Comparison of ENCODE assay signal across 16 cellular contexts in the genomic region with DNA sequence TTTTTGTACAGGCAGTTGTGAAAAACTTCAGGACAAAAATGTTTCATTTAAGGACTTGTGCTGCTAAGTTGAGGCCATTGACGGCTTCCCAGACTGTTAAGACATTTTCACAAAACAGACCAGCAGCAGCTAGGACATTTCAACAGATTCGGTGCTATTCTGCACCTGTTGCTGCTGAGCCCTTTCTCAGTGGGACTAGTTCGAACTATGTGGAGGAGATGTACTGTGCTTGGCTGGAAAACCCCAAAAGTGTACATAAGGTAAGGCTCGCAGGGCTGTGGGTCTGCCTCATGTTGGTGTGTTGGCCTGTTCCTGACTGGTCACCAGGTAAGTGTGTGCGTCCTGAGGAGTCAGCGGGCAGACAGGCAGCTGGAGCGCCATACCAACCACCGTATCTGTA. TPM values are rescaled to one million over a fixed set of nuclear protein-coding genes. Genes with fewer than 3 reads are reported as not detected.
DNase-seq lines count a peak whose midpoint lies in the region; ATAC-seq and TF ChIP-seq lines count a peak whose summit lies in the region.
"Had no signal": no experiment of that assay in that cellular context is flagged by ENCODE, and none has a peak within 500 bp of the region (broad histone marks: within the 10 kb centered on the region; RNA-seq: fewer than 3 reads in every experiment).

No MANE protein-coding gene starts in this region.

- WGBS in endodermal cell (ENCODE audit: insufficient coverage in 1 of 2, insufficient read length in 1 of 2), 2 experiments, result 94 to 99% methylated on average over 8 of the region's 8 CpGs
- 81 to 87% methylated on average over 4 to 8 of the region's 8 CpGs for WGBS in esophagus squamous epithelium, 2 donors

- no peak overlapping the region for H3K4me3 ChIP-seq in endodermal cell (ENCODE audit: low read length)
- H3K4me3 ChIP-seq in esophagus squamous epithelium, result no peak overlapping the region
- H3K4me3 ChIP-seq: coronary artery had no signal

- H3K9me3 Mint-ChIP-seq in WTC11 (no peaks in the 10 kb centered on the region), endodermal cell (no peaks in the 10 kb centered on the region), type B pancreatic cell (no peaks in the 10 kb centered on the region)
- H3K9me3 Mint-ChIP-seq: nephron had no signal

- H3K4me1 ChIP-seq in endodermal cell (ENCODE audit: control insufficient read depth, insufficient read depth, low read length) (no peaks in the 10 kb centered on the region), esophagus squamous epithelium (peaks cover 6 to 57% (median 29%) of the 10 kb centered on the region in 3 donors)

- H3K27me3 Mint-ChIP-seq in WTC11 (ENCODE audit: low read depth) (no peaks in the 10 kb centered on the region), endodermal cell (ENCODE audit: insufficient read depth) (no peaks in the 10 kb centered on the region), type B pancreatic cell (no peaks in the 10 kb centered on the region)

- H3K36me3 Mint-ChIP-seq in WTC11, result peaks cover 14% of the 10 kb centered on the region
- peaks cover 18% of the 10 kb centered on the region for H3K36me3 Mint-ChIP-seq in endodermal cell (ENCODE audit: low read depth)
- H3K36me3 Mint-ChIP-seq in type B pancreatic cell, result peaks cover 8% of the 10 kb centered on the region

- no peak overlapping the region for H3K27ac ChIP-seq in endodermal cell (ENCODE audit: low read depth, low read length)
- H3K27ac ChIP-seq in esophagus squamous epithelium, result peak overlapping the region in 2 of 4 donors; percentile 9 to 51
- H3K27ac ChIP-seq: coronary artery had no signal

- TF ChIP-seq POLR2A in esophagus squamous epithelium (IDR thresholded peaks at IDR 0.05), result no peak

- H3K9me3 ChIP-seq in endodermal cell (ENCODE audit: control insufficient read depth, low read length) (no peaks in the 10 kb centered on the region), esophagus squamous epithelium (no peaks in the 10 kb centered on the region)

- CTCF ChIA-PET in WTC11 (lab: Charles Lee), result no interaction called here

- H3K36me3 ChIP-seq in endodermal cell (ENCODE audit: control insufficient read depth, insufficient read depth, low read length) (peaks cover 20% of the 10 kb centered on the region), esophagus squamous epithelium (peaks cover 0 to 49% (median 28%) of the 10 kb centered on the region in 3 donors)

- DNase-seq in left ventricle myocardium superior (no peak), Right ventricle myocardium superior (no peak), WTC11 (ENCODE audit: low spot score) (no peak), endodermal cell (no peak), type B pancreatic cell (ENCODE audit: extremely low spot score, unreplicated experiment) (no peak), DMS153 (lab: John Stamatoyannopoulos, UW) (no peak), NCI-H2081 (lab: John Stamatoyannopoulos, UW) (no peak), esophagus squamous epithelium (lab: John Stamatoyannopoulos, UW) (no peak)
- DNase-seq: activated CD4-positive, CD25-positive, alpha-beta regulatory T cell treated with anti-CD3 and anti-CD28 coated beads, Interleukin-2, amount 50 U/mL, for 72 hours; GF-D8; GOT3; NCI-H1436; NCI-H226; NK-92 treated with Interleukin-12 subunit alpha and Interleukin-12 subunit beta, amount 100 ng/mL, for 24 hours had no signal

- TF ChIP-seq CTCF in WTC11 (IDR thresholded peaks at IDR 0.05) (no peak), endodermal cell (conservative IDR thresholded peaks at IDR 0.05) (no peak), type B pancreatic cell (conservative IDR thresholded peaks at IDR 0.05) (no peak), esophagus squamous epithelium (IDR thresholded peaks at IDR 0.05) (no peak)

- H3K9ac ChIP-seq in endodermal cell (ENCODE audit: extremely low read depth, low read length, poor library complexity, severe bottlenecking), result no peak overlapping the region

- H3K4me1 Mint-ChIP-seq in WTC11 (no peaks in the 10 kb centered on the region; the same call in 1 of the 2 replicates), endodermal cell (peaks cover 4% of the 10 kb centered on the region), type B pancreatic cell (ENCODE audit: unreplicated experiment) (peaks cover 17% of the 10 kb centered on the region)

- ATAC-seq in left ventricle myocardium superior, result peak; percentile 9
- ATAC-seq in Right ventricle myocardium superior (ENCODE audit: poor library complexity), result no peak
- ATAC-seq in WTC11, result no peak

- POLR2A ChIA-PET in WTC11 (lab: Charles Lee), result interaction anchor here (0.6 to 0.7 kb wide), 2 partner anchors 33 to 171 kb away, joined by 3 read pairs; no protein-coding TSS in a partner anchor

- H3K4me3 Mint-ChIP-seq in WTC11 (no peak overlapping the region), endodermal cell (no peak overlapping the region), type B pancreatic cell (no peak overlapping the region)
- H3K4me3 Mint-ChIP-seq: nephron had no signal

- H3K27ac Mint-ChIP-seq in WTC11 (peak overlapping the region; percentile 6; the same call in 1 of the 2 replicates), endodermal cell (peak overlapping the region; percentile 30), type B pancreatic cell (peak overlapping the region; percentile 63)
- H3K27ac Mint-ChIP-seq: nephron had no signal

- intact Hi-C loops in left ventricle myocardium superior (cut with micrococcal nuclease) (no loop called here), Right ventricle myocardium superior (cut with DNase I) (no loop called here), esophagus squamous epithelium (cut with DNase I) (no loop called here)

- H3K27me3 ChIP-seq in endodermal cell (ENCODE audit: control insufficient read depth, insufficient read depth, low read length, poor library complexity, severe bottlenecking) (no peaks in the 10 kb centered on the region), esophagus squamous epithelium (no peaks in the 10 kb centered on the region)

TF ChIP-seq in WTC11, 78 proteins besides CTCF, POLR2A, EP300 and RAD21 (continues in another document):
- TF ChIP-seq ZNF138 (CRISPR knock-in tag; conservative IDR thresholded peaks at IDR 0.05), result no peak
- TF ChIP-seq OVOL2 (CRISPR knock-in tag; IDR thresholded peaks at IDR 0.05; ENCODE audit: borderline replicate concordance), result no peak
- TF ChIP-seq ATF1 (CRISPR knock-in tag; IDR thresholded peaks at IDR 0.05), result no peak
- no peak for TF ChIP-seq AR (CRISPR knock-in tag; IDR thresholded peaks at IDR 0.05)
- TF ChIP-seq, protein P1, sequence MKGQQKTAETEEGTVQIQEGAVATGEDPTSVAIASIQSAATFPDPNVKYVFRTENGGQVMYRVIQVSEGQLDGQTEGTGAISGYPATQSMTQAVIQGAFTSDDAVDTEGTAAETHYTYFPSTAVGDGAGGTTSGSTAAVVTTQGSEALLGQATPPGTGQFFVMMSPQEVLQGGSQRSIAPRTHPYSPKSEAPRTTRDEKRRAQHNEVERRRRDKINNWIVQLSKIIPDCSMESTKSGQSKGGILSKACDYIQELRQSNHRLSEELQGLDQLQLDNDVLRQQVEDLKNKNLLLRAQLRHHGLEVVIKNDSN (CRISPR knock-in tag; IDR thresholded peaks at IDR 0.05), result no peak
- TF ChIP-seq FOXK1 (CRISPR knock-in tag; IDR thresholded peaks at IDR 0.05), result no peak

RNA-seq across cellular contexts. Expression of gene OGDH, which starts 17.9 kb away (rescaled TPM):
- total RNA-seq in left ventricle myocardium superior, result 701 TPM
- total RNA-seq in Right ventricle myocardium superior, result 664 TPM
- 79.6 to 90.5 TPM (median 89.7 TPM) in 3 replicates for total RNA-seq in WTC11 (2021)
- 10 to 100 TPM; 82.5 to 96.0 TPM for total RNA-seq in endodermal cell
- 42.6 TPM for polyA plus RNA-seq in endodermal cell (2013, experiment 1 of 2)
- 42.7 TPM for polyA plus RNA-seq in endodermal cell (2013, experiment 2 of 2)
- total RNA-seq in type B pancreatic cell (ENCODE audit: low replicate concordance), result 92.8 and 122 TPM in 2 replicates
- 100 to 1,000 TPM in 1 of 4 donors, 10 to 100 TPM in 3; 68.9 to 102 (median 89.5) TPM for total RNA-seq in esophagus squamous epithelium

RNA-seq across cellular contexts. Expression of gene TMED4, which starts 42.3 kb away (rescaled TPM):
- total RNA-seq in left ventricle myocardium superior, result 56.7 TPM
- 47.6 TPM for total RNA-seq in Right ventricle myocardium superior
- total RNA-seq in WTC11 (2021), result 58.6 to 61.9 TPM (median 60.9 TPM) in 3 replicates
- 100 to 1,000 TPM in 1 of 2 donors, 10 to 100 TPM in 1; 75.4 to 109 TPM for total RNA-seq in endodermal cell
- 105 TPM for polyA plus RNA-seq in endodermal cell (2013, experiment 1 of 2)
- 95.6 TPM for polyA plus RNA-seq in endodermal cell (2013, experiment 2 of 2)
- total RNA-seq in type B pancreatic cell (ENCODE audit: low replicate concordance), result 92.8 and 97.1 TPM in 2 replicates
- total RNA-seq in esophagus squamous epithelium, result 100 to 1,000 TPM in 2 of 4 donors, 10 to 100 TPM in 2; 68.0 to 123 (median 102) TPM

RNA-seq across cellular contexts. Expression of gene DDX56, which starts 50.6 kb away (rescaled TPM):
- total RNA-seq in left ventricle myocardium superior (31.6 TPM), Right ventricle myocardium superior (25.4 TPM), WTC11 (2021) (69.4 to 83.1 TPM (median 74.5 TPM) in 3 replicates), endodermal cell (10 to 100 TPM; 73.6 to 79.2 TPM), type B pancreatic cell (ENCODE audit: low replicate concordance) (86.5 and 100 TPM in 2 replicates), esophagus squamous epithelium (10 to 100 TPM; 34.1 to 69.6 (median 50.0) TPM)
- polyA plus RNA-seq in endodermal cell (2013, experiment 1 of 2), result 66.7 TPM
- polyA plus RNA-seq in endodermal cell (2013, experiment 2 of 2), result 57.5 TPM

Comparison
In these comparisons a context has a peak if more than half of its experiments do, and no peak if none do; other contexts are left out.
1. H3K27ac Mint-ChIP-seq: peak in every context shown above with its lines; median percentile 63 in type B pancreatic cell; 30 in endodermal cell; 6 in WTC11.